In the genomic region with DNA sequence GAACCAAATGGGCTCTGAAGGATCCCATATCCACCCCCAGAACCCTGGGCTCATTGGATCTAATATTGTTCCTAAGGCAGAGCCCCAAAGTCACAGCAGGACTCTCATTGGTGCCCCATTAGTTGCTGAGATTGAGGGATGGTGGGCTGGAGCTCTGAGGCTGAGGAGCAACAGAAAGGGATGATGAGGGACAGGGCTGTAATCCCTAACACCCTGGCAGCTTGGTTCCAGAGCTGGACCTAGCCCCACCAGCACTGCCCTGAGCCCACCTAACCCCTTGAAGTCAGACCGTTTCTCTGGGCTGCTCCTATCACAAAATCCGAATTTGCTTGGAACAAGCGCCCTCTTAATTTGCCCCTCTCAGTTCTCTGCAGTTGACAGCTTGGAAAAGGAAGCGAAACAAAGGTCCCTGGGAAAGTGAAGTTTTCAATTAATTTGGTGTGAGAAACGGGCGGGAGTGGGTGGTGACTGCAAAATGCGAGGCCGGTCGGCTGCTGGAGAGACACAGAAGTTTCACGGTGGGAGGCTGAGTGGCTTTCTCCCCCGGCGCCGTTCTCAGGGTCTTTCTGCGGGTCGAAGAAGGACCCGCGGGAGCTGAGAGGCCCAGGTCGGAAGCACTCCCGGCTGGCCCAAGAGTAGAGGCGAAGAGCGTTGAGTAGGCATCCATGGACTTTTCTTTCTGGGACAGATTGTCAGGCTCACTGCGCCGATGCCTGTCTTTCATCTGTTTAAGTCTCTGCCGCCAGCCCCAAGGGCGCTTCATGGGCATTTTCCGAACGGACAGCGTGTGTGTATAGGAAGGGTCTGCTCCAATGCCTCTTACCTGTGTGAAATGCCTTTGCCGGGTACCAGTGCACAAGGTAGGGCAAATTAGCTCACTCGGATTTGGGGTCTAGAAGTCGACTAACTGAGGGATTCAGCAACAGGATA, we compare ENCODE assay signal across 19 cellular contexts. TPM values are rescaled to one million over a fixed set of nuclear protein-coding genes. Genes with fewer than 3 reads are reported as not detected.
DNase-seq lines count a peak whose midpoint lies in the region; ATAC-seq lines count a peak whose summit lies in the region.
"Had no signal": no experiment of that assay in that cellular context is flagged by ENCODE, and none has a peak within 500 bp of the region (broad histone marks: within the 10 kb centered on the region; RNA-seq: fewer than 3 reads in every experiment).

No MANE protein-coding gene starts in this region.

- no peaks in the 10 kb centered on the region for H3K9me3 Mint-ChIP-seq in activated CD4-positive, alpha-beta T cell treated with anti-CD3 and anti-CD28 coated beads for 36 hours (ENCODE audit: low read depth)
- H3K9me3 Mint-ChIP-seq in dendritic cell treated with granulocyte-macrophage colony-stimulating factor and Interleukin-4, amounts not matched to agents 40 ng/mL and 50 ng/mL, for 4 days, result no peaks in the 10 kb centered on the region

- H2BK120ac ChIP-seq in neuronal stem cell (ENCODE audit: low read depth, low read length), result no peak overlapping the region

- no peak overlapping the region for H2BK12ac ChIP-seq in neuronal stem cell (ENCODE audit: low read length)

- H2BK5ac ChIP-seq in neuronal stem cell (ENCODE audit: low read length), result no peak overlapping the region

- no peak overlapping the region for H4K8ac ChIP-seq in neuronal stem cell (ENCODE audit: low read depth, low read length)

- H3K4me2 ChIP-seq in neuronal stem cell (ENCODE audit: insufficient read depth, low read length, poor library complexity, severe bottlenecking), result no peak overlapping the region

- no peak overlapping the region for H3K9ac ChIP-seq in neuronal stem cell (ENCODE audit: low read depth, low read length, poor library complexity)

- no peak for DNase-seq in activated CD4-positive, alpha-beta T cell treated with anti-CD3 and anti-CD28 coated beads for 36 hours
- DNase-seq in activated CD4-positive, alpha-beta T cell treated with anti-CD3 and anti-CD28 coated beads for 4 hours, result no peak
- DNase-seq in MV-4-11 (lab: John Stamatoyannopoulos, UW) (peak; percentile 17), neuronal stem cell (ENCODE audit: low spot score) (no peak), GOT3 (lab: John Stamatoyannopoulos, UW) (no peak)
- no peak for DNase-seq in stimulated activated CD4-positive, alpha-beta T cell treated with anti-CD3 and anti-CD28 coated beads, Interleukin-4, amount 100 ng/mL, for 4 hours
- DNase-seq: activated CD4-positive, CD25-positive, alpha-beta regulatory T cell; adrenal gland; dorsolateral prefrontal cortex; foreskin keratinocyte; NCI-H1417 treated with DMSO at 0.1 percent for 48 hours; NCI-H748 treated with DMSO at 0.1 percent for 48 hours; SHP77; stimulated activated CD4-positive, alpha-beta T cell treated with anti-CD3 and anti-CD28 coated beads, Interleukin-15, amount 100 ng/mL, for 24 hours; stimulated activated CD8-positive, alpha-beta memory T cell treated with anti-CD3 and anti-CD28 coated beads, Interleukin-4, amount 100 ng/mL, for 48 hours had no signal

- no CpG with 5 or more reads among the region's 31 CpGs for WGBS in neuronal stem cell (ENCODE audit: extremely low coverage in 2 of 2, insufficient read length in 2 of 2, insufficient replicate concordance in 1 of 2), 2 donors

- H3K4ac ChIP-seq in neuronal stem cell (ENCODE audit: low read length), result no peak overlapping the region

- H2BK15ac ChIP-seq in neuronal stem cell (ENCODE audit: low read length), result no peak overlapping the region

- CTCF ChIA-PET in activated CD4-positive, alpha-beta T cell treated with anti-CD3 and anti-CD28 coated beads for 36 hours (lab: Charles Lee), result interaction anchor here (1.0 kb wide), 1 partner anchor 11 kb away, joined by 3 read pairs; no protein-coding TSS in a partner anchor

- ATAC-seq in activated CD4-positive, alpha-beta T cell treated with anti-CD3 and anti-CD28 coated beads for 36 hours, result no peak
- no peak for ATAC-seq in HG03045 (IDR thresholded peaks at IDR 0.05; ENCODE audit: unreplicated experiment)

- peaks cover 2 to 5% of the 10 kb centered on the region in 2 donors for H3K4me1 ChIP-seq in neuronal stem cell (ENCODE audit: control insufficient read depth in 2 of 2, insufficient read depth in 1 of 2, low read depth in 1 of 2, low read length in 2 of 2)
- H3K4me1 ChIP-seq: foreskin keratinocyte had no signal

- H3K18ac ChIP-seq in neuronal stem cell (ENCODE audit: low read length), result no peak overlapping the region

- H3K79me1 ChIP-seq in neuronal stem cell (ENCODE audit: low read depth, low read length), result no peaks in the 10 kb centered on the region

- H2AK5ac ChIP-seq in neuronal stem cell (ENCODE audit: low read depth, low read length), result no peak overlapping the region

- POLR2A ChIA-PET in activated CD4-positive, alpha-beta T cell treated with anti-CD3 and anti-CD28 coated beads for 36 hours (lab: Charles Lee), result no interaction called here

- H3K27ac Mint-ChIP-seq in activated CD4-positive, alpha-beta T cell treated with anti-CD3 and anti-CD28 coated beads for 36 hours, result peak overlapping the region; percentile 25
- H3K27ac Mint-ChIP-seq in dendritic cell treated with granulocyte-macrophage colony-stimulating factor and Interleukin-4, amounts not matched to agents 40 ng/mL and 50 ng/mL, for 4 days, result no peak overlapping the region

- no peak overlapping the region for H3K14ac ChIP-seq in neuronal stem cell (ENCODE audit: low read length)

- H3K4me3 ChIP-seq in neuronal stem cell (ENCODE audit: low read length in 2 of 2), result no peak overlapping the region

- H3K27me3 Mint-ChIP-seq in activated CD4-positive, alpha-beta T cell treated with anti-CD3 and anti-CD28 coated beads for 36 hours, result peaks cover 85% of the 10 kb centered on the region
- peaks cover 94% of the 10 kb centered on the region for H3K27me3 Mint-ChIP-seq in dendritic cell treated with granulocyte-macrophage colony-stimulating factor and Interleukin-4, amounts not matched to agents 40 ng/mL and 50 ng/mL, for 4 days

- peaks cover 3% of the 10 kb centered on the region for H3K36me3 Mint-ChIP-seq in activated CD4-positive, alpha-beta T cell treated with anti-CD3 and anti-CD28 coated beads for 36 hours (ENCODE audit: low read depth)
- no peaks in the 10 kb centered on the region for H3K36me3 Mint-ChIP-seq in dendritic cell treated with granulocyte-macrophage colony-stimulating factor and Interleukin-4, amounts not matched to agents 40 ng/mL and 50 ng/mL, for 4 days (ENCODE audit: low read depth)

- H3K9me3 ChIP-seq in neuronal stem cell (replicated peaks in 1 of 2; ENCODE audit: control insufficient read depth in 2 of 2, insufficient read depth in 1 of 2, low read depth in 1 of 2, low read length in 2 of 2), result peaks cover 0 to 4% of the 10 kb centered on the region in 2 donors
- H3K9me3 ChIP-seq: adrenal gland had no signal

- peak overlapping the region; percentile 4 for H3K23ac ChIP-seq in neuronal stem cell (ENCODE audit: low read depth, low read length, poor library complexity)

- no peak overlapping the region for H4K91ac ChIP-seq in neuronal stem cell (ENCODE audit: low read depth, low read length, poor library complexity)

- no peaks in the 10 kb centered on the region for H3K36me3 ChIP-seq in neuronal stem cell (replicated peaks in 1 of 2; ENCODE audit: control insufficient read depth in 2 of 2, insufficient read depth in 2 of 2, low read length in 2 of 2)
- H3K36me3 ChIP-seq: adrenal gland had no signal

- H3K27ac ChIP-seq in neuronal stem cell (replicated peaks; ENCODE audit: low read length), result no peak overlapping the region
- H3K27ac ChIP-seq: adrenal gland, dorsolateral prefrontal cortex, foreskin keratinocyte, GM23248 had no signal

- H3K4me3 Mint-ChIP-seq in activated CD4-positive, alpha-beta T cell treated with anti-CD3 and anti-CD28 coated beads for 36 hours, result peak overlapping the region; percentile 21
- H3K4me3 Mint-ChIP-seq in dendritic cell treated with granulocyte-macrophage colony-stimulating factor and Interleukin-4, amounts not matched to agents 40 ng/mL and 50 ng/mL, for 4 days, result peak overlapping the region; percentile 28

- peak overlapping the region; percentile 13 for H2AFZ ChIP-seq in neuronal stem cell (ENCODE audit: low read length)

- H3K4me1 Mint-ChIP-seq in activated CD4-positive, alpha-beta T cell treated with anti-CD3 and anti-CD28 coated beads for 36 hours, result peaks cover 25% of the 10 kb centered on the region
- H3K4me1 Mint-ChIP-seq in dendritic cell treated with granulocyte-macrophage colony-stimulating factor and Interleukin-4, amounts not matched to agents 40 ng/mL and 50 ng/mL, for 4 days (ENCODE audit: low read depth), result peaks cover 40% of the 10 kb centered on the region

- peaks cover 48 to 97% (median 91%) of the 10 kb centered on the region in 3 experiments for H3K27me3 ChIP-seq in neuronal stem cell (ENCODE audit: control insufficient read depth in 3 of 3, insufficient read depth in 3 of 3, low read depth in 1 of 3, low read length in 3 of 3)

- intact Hi-C loops in activated CD4-positive, alpha-beta T cell treated with anti-CD3 and anti-CD28 coated beads for 36 hours (cut with DNase I, micrococcal nuclease), result loop anchor here in 1 of 2 experiments (10.0 kb wide), 1 partner anchor 1057 kb away; no protein-coding TSS in a partner anchor
- intact Hi-C loops in dendritic cell treated with granulocyte-macrophage colony-stimulating factor and Interleukin-4, amounts not matched to agents 40 ng/mL and 50 ng/mL, for 4 days (cut with micrococcal nuclease), result loop anchor here (10.0 kb wide), 1 partner anchor 87 kb away; the partner anchor contains the start of gene LNPK

RNA-seq across cellular contexts. Expression of gene HOXD13, which starts 0.9 kb away (rescaled TPM):
- not detected for total RNA-seq in activated CD4-positive, alpha-beta T cell treated with anti-CD3 and anti-CD28 coated beads for 36 hours
- polyA plus RNA-seq in neuronal stem cell (2013, experiment 1 of 2), result 0.03 TPM
- 0.03 TPM for polyA plus RNA-seq in neuronal stem cell (2013, experiment 2 of 2)
- total RNA-seq: adrenal gland, dorsolateral prefrontal cortex, foreskin keratinocyte had no signal
- polyA plus RNA-seq: adrenal gland, foreskin keratinocyte, keratinocyte had no signal

RNA-seq across cellular contexts. Expression of gene EVX2, which starts 7.8 kb away (rescaled TPM):
- not detected for total RNA-seq in activated CD4-positive, alpha-beta T cell treated with anti-CD3 and anti-CD28 coated beads for 36 hours
- not detected for polyA plus RNA-seq in neuronal stem cell (2013, experiment 1 of 2)
- not detected for polyA plus RNA-seq in neuronal stem cell (2013, experiment 2 of 2)
- total RNA-seq: adrenal gland, foreskin keratinocyte, GM23248 had no signal
- polyA plus RNA-seq: adrenal gland, foreskin keratinocyte, GM23248, keratinocyte had no signal

RNA-seq across cellular contexts. Expression of gene HOXD12, which starts 8.0 kb away (rescaled TPM):
- not detected for total RNA-seq in activated CD4-positive, alpha-beta T cell treated with anti-CD3 and anti-CD28 coated beads for 36 hours
- not detected for polyA plus RNA-seq in neuronal stem cell (2013, experiment 1 of 2)
- polyA plus RNA-seq in neuronal stem cell (2013, experiment 2 of 2), result not detected
- total RNA-seq: adrenal gland, dorsolateral prefrontal cortex, foreskin keratinocyte had no signal
- polyA plus RNA-seq: adrenal gland, foreskin keratinocyte, keratinocyte had no signal

RNA-seq across cellular contexts. Expression of gene HOXD11, which starts 15.5 kb away (rescaled TPM):
- total RNA-seq in activated CD4-positive, alpha-beta T cell treated with anti-CD3 and anti-CD28 coated beads for 36 hours, result not detected
- not detected for polyA plus RNA-seq in neuronal stem cell (2013, experiment 1 of 2)
- polyA plus RNA-seq in neuronal stem cell (2013, experiment 2 of 2), result not detected
- total RNA-seq: adrenal gland, dorsolateral prefrontal cortex, foreskin keratinocyte had no signal
- polyA plus RNA-seq: adrenal gland, foreskin keratinocyte, keratinocyte had no signal

RNA-seq across cellular contexts. Expression of gene HOXD10, which starts 25.0 kb away (rescaled TPM):
- not detected for total RNA-seq in activated CD4-positive, alpha-beta T cell treated with anti-CD3 and anti-CD28 coated beads for 36 hours
- not detected for polyA plus RNA-seq in neuronal stem cell (2013, experiment 1 of 2)
- not detected for polyA plus RNA-seq in neuronal stem cell (2013, experiment 2 of 2)
- total RNA-seq: foreskin keratinocyte had no signal
- polyA plus RNA-seq: foreskin keratinocyte, keratinocyte had no signal
